In the genomic region with DNA sequence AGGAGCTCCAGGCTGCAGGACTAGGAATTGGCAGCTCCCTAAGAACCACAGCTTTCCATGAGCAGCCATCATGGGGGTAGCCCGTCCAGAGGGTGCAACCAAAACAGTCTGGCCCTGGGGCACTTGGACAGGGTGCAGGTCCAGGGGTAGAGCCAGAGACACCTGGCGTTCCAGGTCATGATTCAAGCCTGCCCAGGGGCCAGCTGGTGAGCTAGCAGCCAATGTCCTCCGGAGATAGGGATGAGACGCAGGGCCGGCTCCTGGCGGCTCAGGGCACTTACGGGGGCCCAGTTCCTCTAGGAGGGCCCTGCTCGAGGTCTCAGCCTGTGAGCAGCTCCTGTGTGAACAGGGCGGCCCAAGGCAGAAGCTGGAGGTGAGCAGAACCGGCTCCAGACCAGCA, we compare ENCODE assay signal across 1 cellular context.
TF ChIP-seq lines count a peak whose summit lies in the region.

No MANE protein-coding gene starts in this region.

TF ChIP-seq in IMR-90, 13 proteins besides CTCF, POLR2A, EP300 and RAD21:
- TF ChIP-seq BHLHE40 (IDR thresholded peaks at IDR 0.05; ENCODE audit: low read depth, low read length) (no peak), NFE2L2 (IDR thresholded peaks at IDR 0.05; ENCODE audit: low read depth, low read length) (no peak), MAFK (IDR thresholded peaks at IDR 0.05; ENCODE audit: low read depth, low read length) (no peak), MAZ (IDR thresholded peaks at IDR 0.05; ENCODE audit: borderline replicate concordance, low read depth, low read length) (no peak), RCOR1 (IDR thresholded peaks at IDR 0.05; ENCODE audit: insufficient replicate concordance, low read length) (no peak), MXI1 (IDR thresholded peaks at IDR 0.05; ENCODE audit: borderline replicate concordance, low read depth, low read length) (no peak), RFX5 (IDR thresholded peaks at IDR 0.05; ENCODE audit: low read depth, low read length) (no peak), FOS (IDR thresholded peaks at IDR 0.05; ENCODE audit: low read depth, low read length) (no peak)
